Comparison of ENCODE assay signal across 8 cellular contexts in genomic region chr22:46053563-46054090, GRCh38.
DNase-seq lines count a peak whose midpoint lies in the region; ATAC-seq and TF ChIP-seq lines count a peak whose summit lies in the region.

No MANE protein-coding gene starts in this region.

- H3F3A ChIP-seq in Loucy (ENCODE audit: low read depth): 0 out of 2 replicates have a peak, but pooled peaks cover 3% of the 10 kb centered on the region

- peaks cover 77% of the 10 kb centered on the region for H3K4me1 ChIP-seq in Loucy (ENCODE audit: insufficient read depth, low read length, poor library complexity, severe bottlenecking)
- peaks cover 89% of the 10 kb centered on the region for H3K4me1 ChIP-seq in mononuclear cell (ENCODE audit: insufficient read depth, low read length)
- H3K4me1 ChIP-seq in thyroid gland: peaks cover 52 to 72% of the 10 kb centered on the region in 2 donors
- H3K4me1 ChIP-seq in mesendoderm (ENCODE audit: control insufficient read depth, low read depth, low read length): no peaks in the 10 kb centered on the region

- H3K4me3 ChIP-seq in Loucy (ENCODE audit: low read length, poor library complexity, severe bottlenecking): peak overlapping the region; percentile 84
- peak overlapping the region; percentile 64 for H3K4me3 ChIP-seq in mononuclear cell (ENCODE audit: low read length)
- peak overlapping the region; percentile 27 to 65 (median 59) for H3K4me3 ChIP-seq in thyroid gland (replicated peaks in 1 of 3)
- H3K4me3 ChIP-seq in mesendoderm (ENCODE audit: low read length): no peak overlapping the region

- H2BK15ac ChIP-seq in mesendoderm (replicated peaks; ENCODE audit: low read depth): no peak overlapping the region

- H3K27me3 Mint-ChIP-seq in Calu3 (ENCODE audit: unreplicated experiment): no peaks in the 10 kb centered on the region
- H3K27me3 Mint-ChIP-seq in effector memory CD8-positive, alpha-beta T cell: peaks cover 0 to 21% of the 10 kb centered on the region in 2 donors

- TF ChIP-seq POLR2A in thyroid gland (IDR thresholded peaks at IDR 0.05): peak in 1 of 2 donors; percentile 56

- DNase-seq in Calu3 (peak; percentile 79), thyroid gland (peak; percentile 78 to 80), mesendoderm (no peak), amniotic stem cell (lab: John Stamatoyannopoulos, UW) (no peak)
- DNase-seq in activated CD4-positive, alpha-beta T cell treated with anti-CD3 and anti-CD28 coated beads, Interleukin-2, amount 50 U/mL, for 48 hours: peak; percentile 54 to 66
- peak in 2 of 3 experiments; percentile 25 to 60 for DNase-seq in effector memory CD8-positive, alpha-beta T cell

- H3K36me3 ChIP-seq in Loucy (ENCODE audit: insufficient read depth, low read length) (no peaks in the 10 kb centered on the region), thyroid gland (no peaks in the 10 kb centered on the region), mesendoderm (ENCODE audit: control insufficient read depth, insufficient read depth, low read length) (no peaks in the 10 kb centered on the region)

- H3K56ac ChIP-seq in mesendoderm (ENCODE audit: low read length): no peak overlapping the region

- no peaks in the 10 kb centered on the region for H3K9me2 ChIP-seq in Loucy (replicated peaks; ENCODE audit: low read depth, low read length)

- H3K4me3 Mint-ChIP-seq in Calu3 (ENCODE audit: low read depth, unreplicated experiment): peak overlapping the region; percentile 80
- H3K4me3 Mint-ChIP-seq in effector memory CD8-positive, alpha-beta T cell: peak overlapping the region; percentile 80 to 93

- BruUV-seq in Calu3 (replicated peaks; lab: Mats Ljungman, UMichigan): no TSS peak

- no peak for TF ChIP-seq CTCF in Calu3 (IDR thresholded peaks at IDR 0.05; ENCODE audit: unreplicated experiment)
- TF ChIP-seq CTCF in Loucy (conservative IDR thresholded peaks at IDR 0.05; ENCODE audit: low read length): no peak
- no peak for TF ChIP-seq CTCF in thyroid gland (IDR thresholded peaks at IDR 0.05)

- WGBS in thyroid gland, 2 donors: 0% methylated on average over 10 to 16 of the region's 37 CpGs
- WGBS in mesendoderm (ENCODE audit: extremely low coverage, insufficient coverage, low lambda C conversion rate): no CpG with 5 or more reads among the region's 37 CpGs

- H3K4me1 Mint-ChIP-seq in Calu3 (ENCODE audit: low read depth, unreplicated experiment): peaks cover 13% of the 10 kb centered on the region
- H3K4me1 Mint-ChIP-seq in effector memory CD8-positive, alpha-beta T cell (ENCODE audit: low read depth in 2 of 2): peaks cover 11 to 34% of the 10 kb centered on the region in 2 donors

- peaks cover 26% of the 10 kb centered on the region for H3K36me3 Mint-ChIP-seq in Calu3 (ENCODE audit: insufficient read depth, unreplicated experiment)
- peaks cover 7% of the 10 kb centered on the region for H3K36me3 Mint-ChIP-seq in effector memory CD8-positive, alpha-beta T cell (ENCODE audit: insufficient read depth)

- H4K8ac ChIP-seq in mesendoderm (ENCODE audit: low read depth, low read length): no peak overlapping the region

- CTCF ChIA-PET in Calu3 (lab: Charles Lee): interaction anchor here (1.1 to 1.9 kb wide), 4 partner anchors 17 to 475 kb away, joined by 3 to 11 read pairs (median 4); no protein-coding TSS in a partner anchor

- H2AFZ ChIP-seq in Loucy (ENCODE audit: low read length): no peak overlapping the region

- H3K4me2 ChIP-seq in Loucy (ENCODE audit: low read depth, low read length, poor library complexity, severe bottlenecking) (peak overlapping the region; percentile 89), mesendoderm (ENCODE audit: low read length) (no peak overlapping the region)

- peak overlapping the region; percentile 97 to 99 (median 99) for H3K27ac ChIP-seq in thyroid gland
- no peak overlapping the region for H3K27ac ChIP-seq in mesendoderm (ENCODE audit: low read depth, low read length)

- peaks cover 96% of the 10 kb centered on the region for H3K79me2 ChIP-seq in Loucy (ENCODE audit: insufficient read depth, low read length)
- no peaks in the 10 kb centered on the region for H3K79me2 ChIP-seq in mesendoderm (ENCODE audit: control insufficient read depth, insufficient read depth, low read length)

- H2AK5ac ChIP-seq in mesendoderm (ENCODE audit: low read length): no peak overlapping the region

- peak overlapping the region; percentile 70 for H3K27ac Mint-ChIP-seq in Calu3 (ENCODE audit: unreplicated experiment)
- peak overlapping the region; percentile 84 to 95 for H3K27ac Mint-ChIP-seq in effector memory CD8-positive, alpha-beta T cell

- H3K23ac ChIP-seq in mesendoderm (ENCODE audit: low read length): no peak overlapping the region

- no peak overlapping the region for H4K5ac ChIP-seq in mesendoderm (ENCODE audit: low read length)

- no peak overlapping the region for H3K18ac ChIP-seq in mesendoderm (ENCODE audit: low read length)

- H3K79me1 ChIP-seq in mesendoderm (ENCODE audit: low read length): no peaks in the 10 kb centered on the region

- H3K9me3 ChIP-seq in Loucy (ENCODE audit: insufficient read depth, low read depth, low read length) (no peaks in the 10 kb centered on the region), mononuclear cell (ENCODE audit: low read depth, low read length) (no peaks in the 10 kb centered on the region), thyroid gland (no peaks in the 10 kb centered on the region)

- H3K27me3 ChIP-seq in Loucy (ENCODE audit: insufficient read depth, low read length, poor library complexity, severe bottlenecking) (no peaks in the 10 kb centered on the region), mononuclear cell (ENCODE audit: insufficient read depth, low read length) (no peaks in the 10 kb centered on the region), thyroid gland (no peaks in the 10 kb centered on the region), mesendoderm (ENCODE audit: insufficient read depth, low read length, poor library complexity) (no peaks in the 10 kb centered on the region)

- H2BK120ac ChIP-seq in mesendoderm (ENCODE audit: low read depth, low read length): no peak overlapping the region

- H3K9ac ChIP-seq in Loucy (ENCODE audit: low read depth, low read length, poor library complexity, severe bottlenecking) (peak overlapping the region; percentile 98), mesendoderm (ENCODE audit: low read length) (no peak overlapping the region)

- no peaks in the 10 kb centered on the region for H3K9me3 Mint-ChIP-seq in Calu3 (ENCODE audit: low read depth, unreplicated experiment)
- H3K9me3 Mint-ChIP-seq in effector memory CD8-positive, alpha-beta T cell: no peaks in the 10 kb centered on the region

- ATAC-seq in effector memory CD8-positive, alpha-beta T cell (replicated peaks): peak; percentile 63

- H2BK5ac ChIP-seq in mesendoderm (ENCODE audit: low read length): no peak overlapping the region

- intact Hi-C loops in Calu3 (cut with micrococcal nuclease; ENCODE audit: unreplicated experiment) (loop anchor here (10.0 kb wide), 1 partner anchor 51 kb away; no protein-coding TSS in a partner anchor), thyroid gland (cut with DNase I) (no loop called here)

- H4K20me1 ChIP-seq in Loucy (ENCODE audit: insufficient read depth, low read length, poor library complexity, severe bottlenecking): no peaks in the 10 kb centered on the region

- H3K4ac ChIP-seq in mesendoderm (ENCODE audit: low read depth, low read length): no peak overlapping the region

Comparison
In these comparisons a context has a peak if more than half of its experiments do, and no peak if none do; other contexts are left out.
1. DNase-seq: peak in Calu3 (single experiment), activated CD4-positive, alpha-beta T cell treated with anti-CD3 and anti-CD28 coated beads, Interleukin-2, amount 50 U/mL, for 48 hours (2 of 2), effector memory CD8-positive, alpha-beta T cell (2 of 3) and thyroid gland (2 of 2); none in mesendoderm (single experiment) and amniotic stem cell (single experiment).